In genomic region chr17:73227379-73227778, GRCh38 we compare ENCODE assay signal across 14 cellular contexts. TPM values are rescaled to one million over a fixed set of nuclear protein-coding genes. Genes with fewer than 3 reads are reported as not detected.
DNase-seq lines count a peak whose midpoint lies in the region; ATAC-seq and TF ChIP-seq lines count a peak whose summit lies in the region.
"Had no signal": no experiment of that assay in that cellular context is flagged by ENCODE, and none has a peak within 500 bp of the region (broad histone marks: within the 10 kb centered on the region; RNA-seq: fewer than 3 reads in every experiment).

No MANE protein-coding gene starts in this region.

- TF ChIP-seq EP300 in gastroesophageal sphincter (IDR thresholded peaks at IDR 0.05) (no peak), stomach (IDR thresholded peaks at IDR 0.05) (no peak)

- H3K27me3 ChIP-seq in BLaER1 treated with 17β-estradiol and CSF1 and Interleukin-3, amounts not matched to agents 10 nM and 100 nM = no peaks in the 10 kb centered on the region
- H3K27me3 ChIP-seq in gastroesophageal sphincter = no peaks in the 10 kb centered on the region
- H3K27me3 ChIP-seq in stomach = no peaks in the 10 kb centered on the region
- H3K27me3 ChIP-seq: dorsolateral prefrontal cortex had no signal

- no peaks in the 10 kb centered on the region for H3K9me3 ChIP-seq in BLaER1 treated with 17β-estradiol and CSF1 and Interleukin-3, amounts not matched to agents 10 nM and 100 nM (replicated peaks in 1 of 11)
- H3K9me3 ChIP-seq in T-helper 17 cell (ENCODE audit: control insufficient read depth, low read length, poor library complexity, severe bottlenecking) (no peaks in the 10 kb centered on the region), gastroesophageal sphincter (no peaks in the 10 kb centered on the region), stomach (no peaks in the 10 kb centered on the region)

- TF ChIP-seq CTCF in gastroesophageal sphincter (IDR thresholded peaks at IDR 0.05) (no peak), stomach (IDR thresholded peaks at IDR 0.05) (no peak)

- peak overlapping the region; percentile 64 for H3K4me3 Mint-ChIP-seq in T-helper 17 cell
- H3K4me3 Mint-ChIP-seq: nephron progenitor cell, type B pancreatic cell had no signal

- no peaks in the 10 kb centered on the region for H3K36me3 Mint-ChIP-seq in T-helper 17 cell (ENCODE audit: low read depth)

- TF ChIP-seq POLR2A in gastroesophageal sphincter (IDR thresholded peaks at IDR 0.05) (no peak), stomach (IDR thresholded peaks at IDR 0.05) (no peak)

- H3K4me3 ChIP-seq in BLaER1 treated with 17β-estradiol and CSF1 and Interleukin-3, amounts not matched to agents 10 nM and 100 nM = peak overlapping the region in 1 of 10 experiments; percentile 41; a peak in 1 of 20 replicates
- H3K4me3 ChIP-seq in gastroesophageal sphincter = no peak overlapping the region
- no peak overlapping the region for H3K4me3 ChIP-seq in stomach

- no peaks in the 10 kb centered on the region for H3K27me3 Mint-ChIP-seq in T-helper 17 cell
- H3K27me3 Mint-ChIP-seq: type B pancreatic cell had no signal

- H3K4me2 ChIP-seq in BLaER1 treated with 17β-estradiol and CSF1 and Interleukin-3, amounts not matched to agents 10 nM and 100 nM = peak overlapping the region; percentile 14 to 89 (median 59)

- DNase-seq in T-helper 17 cell = no peak
- no peak for DNase-seq in stomach
- DNase-seq in NCI-H2227 (lab: John Stamatoyannopoulos, UW; ENCODE audit: unreplicated experiment) = no peak
- DNase-seq in NCI-H2107 treated with DMSO at 0.1 percent for 48 hours (lab: John Stamatoyannopoulos, UW; ENCODE audit: unreplicated experiment) = no peak
- DNase-seq: dorsolateral prefrontal cortex; NCI-H2081; nephron progenitor cell; stimulated activated CD4-positive, alpha-beta T cell treated with anti-CD3 and anti-CD28 coated beads, Interleukin-2, amount 100 ng/mL, for 24 hours had no signal

- peaks cover 38 to 77% (median 59%) of the 10 kb centered on the region in 10 experiments for H3K4me1 ChIP-seq in BLaER1 treated with 17β-estradiol and CSF1 and Interleukin-3, amounts not matched to agents 10 nM and 100 nM
- H3K4me1 ChIP-seq in gastroesophageal sphincter (peaks cover 4 to 55% (median 35%) of the 10 kb centered on the region in 3 donors), stomach (peaks cover 37 to 70% (median 53%) of the 10 kb centered on the region in 4 donors)

- peaks cover 34 to 82% (median 72%) of the 10 kb centered on the region in 11 experiments; a peak in 21 of 22 replicates for H4K20me1 ChIP-seq in BLaER1 treated with 17β-estradiol and CSF1 and Interleukin-3, amounts not matched to agents 10 nM and 100 nM

- peaks cover 50% of the 10 kb centered on the region for H3K4me1 Mint-ChIP-seq in T-helper 17 cell

- H3K27ac Mint-ChIP-seq in T-helper 17 cell = peak overlapping the region; percentile 77
- H3K27ac Mint-ChIP-seq: nephron progenitor cell had no signal

- intact Hi-C loops in stomach (cut with DNase I; ENCODE audit: low total_unique reads) = no loop called here

- 60 to 69% methylated on average over 3 of the region's 3 CpGs for WGBS in gastroesophageal sphincter (ENCODE audit: low coverage in 1 of 2), 2 donors
- 58 to 71% (median 60%) methylated on average over 3 of the region's 3 CpGs for WGBS in stomach, 5 donors

- ATAC-seq in GM19351 (IDR thresholded peaks at IDR 0.05; ENCODE audit: unreplicated experiment) (peak; percentile 29), T-helper 17 cell (no peak), gastroesophageal sphincter (no peak), HG02938 (IDR thresholded peaks at IDR 0.05; ENCODE audit: unreplicated experiment) (no peak)

- peaks cover 0 to 29% (median 16%) of the 10 kb centered on the region in 11 experiments; a peak in 20 of 22 replicates for H3K36me3 ChIP-seq in BLaER1 treated with 17β-estradiol and CSF1 and Interleukin-3, amounts not matched to agents 10 nM and 100 nM
- peaks cover 0 to 10% of the 10 kb centered on the region in 2 donors for H3K36me3 ChIP-seq in gastroesophageal sphincter
- peaks cover 0 to 11% (median 3%) of the 10 kb centered on the region in 4 donors for H3K36me3 ChIP-seq in stomach

- peak overlapping the region in 4 of 11 experiments; percentile 21 to 46 (median 26); a peak in 6 of 22 replicates for H3K27ac ChIP-seq in BLaER1 treated with 17β-estradiol and CSF1 and Interleukin-3, amounts not matched to agents 10 nM and 100 nM
- peak overlapping the region in 3 of 4 donors; percentile 20 to 38 (median 28) for H3K27ac ChIP-seq in gastroesophageal sphincter
- peak overlapping the region in 2 of 5 donors; percentile 51 to 58 for H3K27ac ChIP-seq in stomach

- H3K9ac ChIP-seq in BLaER1 treated with 17β-estradiol and CSF1 and Interleukin-3, amounts not matched to agents 10 nM and 100 nM = peak overlapping the region in 4 of 11 experiments; percentile 17 to 62 (median 37); a peak in 6 of 22 replicates

RNA-seq across cellular contexts. Expression of gene CPSF4L, which starts 34.3 kb away (rescaled TPM):
- total RNA-seq in T-helper 17 cell (not detected), gastroesophageal sphincter (not detected), stomach (not detected)
- not detected for polyA plus RNA-seq in stomach
- total RNA-seq: H4 had no signal

RNA-seq across cellular contexts. Expression of gene COG1, which starts 34.5 kb away (rescaled TPM):
- total RNA-seq in T-helper 17 cell = 10 to 100 TPM; 64.4 to 70.0 TPM
- 10 to 100 TPM; 16.2 to 33.0 (median 27.3) TPM for total RNA-seq in gastroesophageal sphincter
- 10 to 100 TPM; 13.4 to 68.9 (median 25.9) TPM for total RNA-seq in stomach
- polyA plus RNA-seq in stomach = 10 to 100 TPM; 11.6 to 18.0 (median 15.4) TPM
